8 cellular contexts compared by ENCODE assay signal in the genomic region with DNA sequence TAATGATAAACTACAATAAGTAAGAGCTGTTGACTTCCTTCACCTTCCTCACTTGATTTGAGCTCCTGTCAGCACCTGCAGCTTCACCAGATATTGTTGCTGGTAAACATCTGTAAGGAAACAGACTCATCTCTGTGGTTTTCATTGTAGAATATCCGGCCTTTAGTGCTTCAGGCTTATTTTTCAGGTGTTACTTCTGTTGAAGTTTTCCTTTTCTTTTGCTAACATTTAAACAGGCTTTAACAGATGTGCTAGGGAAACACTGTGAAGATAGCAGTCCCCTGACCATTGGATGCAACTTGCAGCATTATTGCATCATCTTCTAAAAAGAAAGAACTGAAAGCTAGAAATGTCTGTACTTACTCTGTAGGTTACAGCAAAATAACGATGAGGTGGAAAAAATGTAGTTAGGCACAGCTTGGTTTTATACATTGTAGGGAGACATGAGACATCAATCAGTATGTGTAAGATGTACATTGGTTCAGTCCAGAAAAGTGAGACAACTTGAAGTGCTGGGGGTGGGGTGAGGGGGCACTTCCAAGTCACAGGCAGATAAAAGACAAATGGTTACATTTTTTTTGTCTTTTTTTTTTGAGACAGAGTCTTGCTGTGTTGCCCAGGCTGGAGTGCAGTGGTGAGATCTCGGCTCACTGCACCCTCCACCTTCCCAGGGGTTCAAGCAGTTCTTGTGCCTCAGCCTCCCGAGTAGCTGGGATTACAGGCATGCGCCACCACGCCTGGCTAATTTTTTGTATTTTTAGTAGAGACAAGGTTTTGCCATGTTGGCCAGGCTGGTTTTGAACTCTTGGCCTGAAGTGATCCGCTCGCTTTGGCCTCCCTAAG. TPM values are rescaled to one million over a fixed set of nuclear protein-coding genes. Genes with fewer than 3 reads are reported as not detected.
DNase-seq lines count a peak whose midpoint lies in the region; ATAC-seq, FAIRE-seq and TF ChIP-seq lines count a peak whose summit lies in the region.

No MANE protein-coding gene starts in this region.

- H3K4me3 ChIP-seq in AG10803 (ENCODE audit: low read length) (no peak overlapping the region), fibroblast of lung (replicated peaks in 1 of 4; ENCODE audit: control extremely low read depth in 1 of 4, insufficient read depth in 1 of 4, low read depth in 3 of 4, low read length in 4 of 4) (no peak overlapping the region)

- no peaks in the 10 kb centered on the region for H3K9me3 ChIP-seq in fibroblast of lung (ENCODE audit: control insufficient read depth, insufficient read depth, low read depth, low read length)

- peak overlapping the region; percentile 54 for H3K4me2 ChIP-seq in fibroblast of lung (ENCODE audit: extremely low read depth, insufficient read depth, low read length)

- H3K79me2 ChIP-seq in fibroblast of lung (ENCODE audit: control insufficient read depth, insufficient read depth, low read length), result peaks cover 31% of the 10 kb centered on the region

- peaks cover 12% of the 10 kb centered on the region for H3K4me1 ChIP-seq in fibroblast of lung (ENCODE audit: control insufficient read depth, extremely low read depth, insufficient read depth, low read length)

- peaks cover 6% of the 10 kb centered on the region for H3K36me3 ChIP-seq in fibroblast of lung (ENCODE audit: control insufficient read depth, insufficient read depth, low read length)

- ATAC-seq in HG03139 (IDR thresholded peaks at IDR 0.05; ENCODE audit: unreplicated experiment), result peak; percentile 57
- peak; percentile 64 for ATAC-seq in stimulated activated naive CD8-positive, alpha-beta T cell treated with anti-CD3 and anti-CD28 coated beads, Interleukin-15, Interleukin-2, amounts not matched to agents 100 U/mL and 50 U/mL, for 24 hours

- DNase-seq in AG10803 (ENCODE audit: low read depth), result peak; percentile 76
- no peak for DNase-seq in GM19239 (ENCODE audit: insufficient read length, low spot score)
- DNase-seq in T-helper 1 cell, result peak in 4 of 5 donors; percentile 26 to 91 (median 34)
- peak; percentile 43 to 86 for DNase-seq in fibroblast of lung (ENCODE audit: low read depth in 2 of 2)
- DNase-seq in stimulated activated naive CD8-positive, alpha-beta T cell treated with anti-CD3 and anti-CD28 coated beads, Interleukin-15, Interleukin-2, amounts not matched to agents 100 U/mL and 50 U/mL, for 24 hours, result peak; percentile 44
- no peak for DNase-seq in Kasumi-1 (lab: John Stamatoyannopoulos, UW)
- no peak for DNase-seq in LoVo (ENCODE audit: low spot score)

- no peak overlapping the region for H3K9ac ChIP-seq in fibroblast of lung (ENCODE audit: insufficient read depth, low read length)

- TF ChIP-seq CTCF in AG10803 (conservative IDR thresholded peaks at IDR 0.05; ENCODE audit: low read length) (no peak), fibroblast of lung (conservative IDR thresholded peaks at IDR 0.05 in 1 of 2, IDR thresholded peaks at IDR 0.05 in 1 of 2; ENCODE audit: low read depth in 1 of 2, low read length in 2 of 2) (no peak)

- peak; percentile 94 for FAIRE-seq in GM19239 (lab: Jason Lieb, UNC)

- peak overlapping the region; percentile 56 for H3K27ac ChIP-seq in fibroblast of lung (ENCODE audit: insufficient read depth, low read length)

- no peaks in the 10 kb centered on the region for H3K27me3 ChIP-seq in fibroblast of lung (ENCODE audit: control insufficient read depth, insufficient read depth, low read length)

- H4K20me1 ChIP-seq in fibroblast of lung (ENCODE audit: control insufficient read depth, extremely low read depth, insufficient read depth, low read length), result no peaks in the 10 kb centered on the region

- H2AFZ ChIP-seq in fibroblast of lung (ENCODE audit: low read length), result no peak overlapping the region

RNA-seq across cellular contexts. Expression of a gene that starts 10.2 kb away (rescaled TPM):
- 20.8 and 23.6 TPM in 2 replicates for total RNA-seq in fibroblast of lung
- 41.9 and 42.4 TPM in 2 replicates for polyA plus RNA-seq in fibroblast of lung
- 21.4 and 22.0 TPM in 2 replicates for polyA plus RNA-seq in fibroblast of lung (2012)
- polyA minus RNA-seq in fibroblast of lung (ENCODE audit: low replicate concordance), result 26.2 and 32.4 TPM in 2 replicates

Comparison
In these comparisons a context has a peak if more than half of its experiments do, and no peak if none do; other contexts are left out.
1. DNase-seq: peak in AG10803 (single experiment), T-helper 1 cell (4 of 5), fibroblast of lung (2 of 2) and stimulated activated naive CD8-positive, alpha-beta T cell treated with anti-CD3 and anti-CD28 coated beads, Interleukin-15, Interleukin-2, amounts not matched to agents 100 U/mL and 50 U/mL, for 24 hours (single experiment); none in GM19239 (single experiment), Kasumi-1 (0 of 2) and LoVo (single experiment).